In the genomic region with DNA sequence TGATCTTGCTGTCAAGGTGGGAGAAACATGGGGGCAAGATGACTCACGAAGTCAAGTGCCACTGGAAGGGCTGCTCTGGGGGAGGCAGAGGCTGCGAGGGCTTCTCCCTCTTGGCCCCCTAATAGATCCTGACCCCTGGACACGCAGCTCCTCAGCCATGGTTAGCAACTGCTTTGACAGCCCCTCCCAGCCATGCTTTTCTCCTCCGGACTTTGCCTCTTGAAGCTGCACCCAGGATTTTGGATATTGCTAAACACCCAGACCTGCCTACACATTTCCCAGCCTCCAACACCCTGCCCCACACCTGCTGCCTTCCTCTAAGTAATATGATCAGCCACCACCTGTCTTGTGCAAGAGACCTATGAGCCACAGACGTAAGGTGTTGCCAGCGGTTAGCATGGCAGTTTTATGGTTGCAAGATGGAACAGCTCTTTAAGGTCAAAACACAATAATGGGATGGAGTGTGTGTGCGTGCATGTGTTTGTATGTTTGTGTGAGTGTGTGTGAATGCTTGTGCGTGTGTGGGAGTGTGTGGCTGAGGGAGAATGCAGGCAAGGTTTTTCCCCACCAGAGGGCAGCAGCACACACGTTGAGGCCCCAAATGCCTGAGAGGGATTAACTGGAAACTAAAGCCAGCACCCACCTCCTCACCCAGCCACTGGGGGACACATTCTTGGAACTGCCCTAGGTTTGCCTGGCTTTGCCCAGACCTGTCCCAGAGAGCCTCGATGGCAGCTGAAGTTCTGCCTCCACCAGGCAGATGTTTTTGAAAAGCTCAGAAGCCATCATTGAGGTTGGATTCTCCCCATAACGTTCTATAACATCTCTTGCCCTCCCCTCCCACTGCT, we compare ENCODE assay signal across 9 cellular contexts.
DNase-seq lines count a peak whose midpoint lies in the region; ATAC-seq and TF ChIP-seq lines count a peak whose summit lies in the region.
"Had no signal": no experiment of that assay in that cellular context is flagged by ENCODE, and none has a peak within 500 bp of the region (broad histone marks: within the 10 kb centered on the region; RNA-seq: fewer than 3 reads in every experiment).

No MANE protein-coding gene starts in this region.

- H3K27ac ChIP-seq in 22Rv1 (peak overlapping the region; percentile 48), layer of hippocampus (ENCODE audit: low read depth, low read length) (peak overlapping the region; percentile 96)

- ATAC-seq in GM21529 (IDR thresholded peaks at IDR 0.05; ENCODE audit: unreplicated experiment) = peak; percentile 45
- ATAC-seq in GM18867 (IDR thresholded peaks at IDR 0.05; ENCODE audit: unreplicated experiment) = no peak

- DNase-seq in NCI-H226 (peak; percentile 61), cerebellar cortex (ENCODE audit: low spot score) (peak; percentile 87)
- peak; percentile 52 for DNase-seq in activated CD4-positive, CD25-positive, alpha-beta regulatory T cell treated with anti-CD3 and anti-CD28 coated beads, Interleukin-2, amount 50 U/mL, for 16 hours (ENCODE audit: low read depth, low spot score)
- DNase-seq in stimulated activated CD4-positive, alpha-beta T cell treated with anti-CD3 and anti-CD28 coated beads, Interleukin-1b, Interleukin-23, amount 100 ng/mL, for 4 hours (ENCODE audit: low read depth in 2 of 2) = peak; percentile 66 to 69

- no peaks in the 10 kb centered on the region for H3K27me3 ChIP-seq in layer of hippocampus (ENCODE audit: control insufficient read depth, insufficient read depth, low read length)
- H3K27me3 ChIP-seq: BLaER1 treated with 17β-estradiol and CSF1 and Interleukin-3, amounts not matched to agents 10 nM and 100 nM had no signal

- peak; percentile 95 for TF ChIP-seq CTCF in 22Rv1 (IDR thresholded peaks at IDR 0.05)
